In genomic region chr10:71268751-71269150, GRCh38 we compare ENCODE assay signal across 11 cellular contexts. TPM values are rescaled to one million over a fixed set of nuclear protein-coding genes. Genes with fewer than 3 reads are reported as not detected.
A peak's percentile ranks its signal among the peaks of the same experiment; 100 is the strongest.
DNase-seq lines count a peak whose midpoint lies in the region; ATAC-seq and TF ChIP-seq lines count a peak whose summit lies in the region.
"Had no signal": no experiment of that assay in that cellular context is flagged by ENCODE, and none has a peak within 500 bp of the region (broad histone marks: within the 10 kb centered on the region; RNA-seq: fewer than 3 reads in every experiment).

No MANE protein-coding gene starts in this region.

- peak overlapping the region; percentile 73 for H2AFZ ChIP-seq in IMR-90 (replicated peaks; ENCODE audit: low read length, poor library complexity)
- H2AFZ ChIP-seq in hepatocyte = no peak overlapping the region

- H3K4me2 ChIP-seq in IMR-90 (ENCODE audit: low read depth, low read length) (no peak overlapping the region), hepatocyte (no peak overlapping the region)

- H2BK120ac ChIP-seq in IMR-90 (ENCODE audit: low read depth, low read length) = peak overlapping the region; percentile 89

- H2BK15ac ChIP-seq in IMR-90 (ENCODE audit: low read depth, low read length) = peak overlapping the region; percentile 12; the same call in 2 of the 3 replicates

- no peaks in the 10 kb centered on the region for H3K9me2 ChIP-seq in hepatocyte (replicated peaks; ENCODE audit: insufficient read depth)

- H2AK9ac ChIP-seq in IMR-90 (replicated peaks; ENCODE audit: low read depth, low read length, poor library complexity) = peak overlapping the region; percentile 76

- H3K79me2 ChIP-seq in hepatocyte = peaks cover 5% of the 10 kb centered on the region

- peaks cover 0 to 10% of the 10 kb centered on the region in 2 experiments; a peak in 1 of 4 replicates for H3K79me1 ChIP-seq in IMR-90 (ENCODE audit: low read depth in 1 of 2, low read length in 2 of 2)

- H4K5ac ChIP-seq in IMR-90 (ENCODE audit: low read depth, low read length) = no peak overlapping the region; the same call in 1 of the 2 replicates

- H3K14ac ChIP-seq in IMR-90 (replicated peaks; ENCODE audit: low read depth, low read length) = peak overlapping the region; percentile 70; the same call in 1 of the 2 replicates

- CTCF ChIA-PET in IMR-90 (lab: Yijun Ruan, JAX) = interaction anchor here (0.8 to 1.4 kb wide), 2 partner anchors 13 to 23 kb away, joined by 3 to 4 read pairs; no protein-coding TSS in a partner anchor

- H3K23ac ChIP-seq in IMR-90 (ENCODE audit: low read depth, low read length) = peak overlapping the region; percentile 11; the same call in 1 of the 2 replicates

- no peak overlapping the region for H2BK5ac ChIP-seq in IMR-90 (ENCODE audit: low read depth, low read length, poor library complexity, severe bottlenecking)

- H4K8ac ChIP-seq in IMR-90 (ENCODE audit: low read depth in 2 of 2, low read length in 2 of 2) = peak overlapping the region in 1 of 2 experiments; percentile 41; a peak in 1 of 4 replicates

- peak overlapping the region; percentile 1; the same call in 1 of the 2 replicates for H3K27ac ChIP-seq in IMR-90 (ENCODE audit: insufficient read depth, low read length)
- H3K27ac ChIP-seq in colonic mucosa = no peak overlapping the region
- H3K27ac ChIP-seq in hepatocyte = peak overlapping the region; percentile 70
- peak overlapping the region in 1 of 2 donors; percentile 44 for H3K27ac ChIP-seq in testis
- H3K27ac ChIP-seq in ovary = no peak overlapping the region
- H3K27ac ChIP-seq: SJSA1, WERI-Rb-1 had no signal

- H3K4me3 ChIP-seq in IMR-90 (ENCODE audit: insufficient read depth, low read depth, low read length) (no peak overlapping the region), colonic mucosa (no peak overlapping the region), hepatocyte (no peak overlapping the region), testis (no peak overlapping the region), ovary (no peak overlapping the region)
- H3K4me3 ChIP-seq: SJSA1 had no signal

- H4K20me1 ChIP-seq in IMR-90 (ENCODE audit: insufficient read depth, low read length) (peaks cover 6% of the 10 kb centered on the region; the same call in 1 of the 2 replicates), hepatocyte (ENCODE audit: insufficient read depth, poor library complexity, severe bottlenecking) (no peaks in the 10 kb centered on the region)

- TF ChIP-seq RAD21 in IMR-90 (IDR thresholded peaks at IDR 0.05; ENCODE audit: low read length) = no peak

- no peak overlapping the region for H3K56ac ChIP-seq in IMR-90 (ENCODE audit: extremely low read depth, insufficient read depth, low read length)

- H3K27me3 ChIP-seq in IMR-90 (ENCODE audit: control insufficient read depth, insufficient read depth, low read length) (no peaks in the 10 kb centered on the region), colonic mucosa (no peaks in the 10 kb centered on the region), hepatocyte (no peaks in the 10 kb centered on the region), testis (no peaks in the 10 kb centered on the region), ovary (no peaks in the 10 kb centered on the region)

- dilution Hi-C loops in IMR-90 (cut with HindIII; ENCODE audit: low sequenced_read_pairs, unreplicated experiment) = no loop called here

- in situ Hi-C loops in IMR-90 (cut with MboI; ENCODE audit: low sequenced_read_pairs) = loop anchor here (5.0 kb wide), 1 partner anchor 56 kb away; the partner anchor contains the start of gene UNC5B

- H3K4ac ChIP-seq in IMR-90 (ENCODE audit: low read depth, low read length) = peak overlapping the region; percentile 39

- H4K91ac ChIP-seq in IMR-90 (ENCODE audit: insufficient read depth, low read depth, low read length) = peak overlapping the region; percentile 22

- peak; percentile 44 for DNase-seq in IMR-90
- no peak for DNase-seq in colonic mucosa
- no peak for DNase-seq in hepatocyte (ENCODE audit: low spot score)
- peak; percentile 86 for DNase-seq in testis
- no peak for DNase-seq in ovary
- DNase-seq in NCI-H510A (lab: John Stamatoyannopoulos, UW) = no peak
- no peak for DNase-seq in activated effector memory CD4-positive, alpha-beta T cell treated with Interleukin-2 at 50 U/mL for 16 hours
- DNase-seq: CD8-positive, alpha-beta memory T cell had no signal

- no peaks in the 10 kb centered on the region for H3K9me3 ChIP-seq in IMR-90 (ENCODE audit: control insufficient read depth, insufficient read depth, low read length)
- no peaks in the 10 kb centered on the region for H3K9me3 ChIP-seq in colonic mucosa
- H3K9me3 ChIP-seq in hepatocyte (ENCODE audit: low read depth) = no peaks in the 10 kb centered on the region
- H3K9me3 ChIP-seq in testis = no peaks in the 10 kb centered on the region
- no peaks in the 10 kb centered on the region for H3K9me3 ChIP-seq in ovary
- H3K9me3 ChIP-seq: SJSA1 had no signal

- no peak for TF ChIP-seq EP300 in ovary (IDR thresholded peaks at IDR 0.05)

- H3K36me3 ChIP-seq in IMR-90 (ENCODE audit: control insufficient read depth, insufficient read depth, low read length) (no peaks in the 10 kb centered on the region), colonic mucosa (no peaks in the 10 kb centered on the region), hepatocyte (replicated peaks; ENCODE audit: insufficient read depth, low read depth) (no peaks in the 10 kb centered on the region), testis (ENCODE audit: low read depth, missing control alignments) (no peaks in the 10 kb centered on the region), ovary (no peaks in the 10 kb centered on the region)
- H3K36me3 ChIP-seq: SJSA1, WERI-Rb-1 had no signal

- H2BK20ac ChIP-seq in IMR-90 (ENCODE audit: low read depth, low read length) = peak overlapping the region; percentile 57

- whole genome bisulfite sequencing in IMR-90 (ENCODE audit: extremely low coverage in 2 of 2, insufficient read length in 1 of 2), 2 experiments = 59% methylated on average over 7 of the region's 11 CpGs; no CpG with 5 or more reads in 1 of the 2 experiments
- 67% methylated on average over 11 of the region's 11 CpGs for WGBS in hepatocyte (ENCODE audit: low lambda C conversion rate, missing lambda C conversion rate)
- WGBS in testis, 2 donors = 46 to 100% methylated on average over 7 to 11 of the region's 11 CpGs
- WGBS in ovary, 3 donors = 51 to 72% (median 59%) methylated on average over 11 of the region's 11 CpGs

- no peak overlapping the region for H3K18ac ChIP-seq in IMR-90 (ENCODE audit: low read depth, low read length)

- H3K9ac ChIP-seq in IMR-90 (ENCODE audit: low read depth, low read length) (peak overlapping the region; percentile 8; the same call in 1 of the 2 replicates), colonic mucosa (ENCODE audit: low read depth in 2 of 2, low read length in 2 of 2) (no peak overlapping the region)

- 0 out of 2 replicates have a peak, but pooled peaks cover 5% of the 10 kb centered on the region for H3K9me1 ChIP-seq in IMR-90 (ENCODE audit: insufficient read depth, low read length)

- no peak for TF ChIP-seq POLR2A in IMR-90 (IDR thresholded peaks at IDR 0.05; ENCODE audit: low read depth, low read length)
- no peak for TF ChIP-seq POLR2A in testis (IDR thresholded peaks at IDR 0.05)
- no peak for TF ChIP-seq POLR2A in ovary (IDR thresholded peaks at IDR 0.05)

- no peak for ATAC-seq in IMR-90 (ENCODE audit: low read depth)
- ATAC-seq: sciatic nerve had no signal

- POLR2A ChIA-PET in IMR-90 (lab: Charles Lee; ENCODE audit: unreplicated experiment) = no interaction called here

- no TSS peak for BruUV-seq in IMR-90 (replicated peaks; lab: Mats Ljungman, UMichigan)

- intact Hi-C loops in IMR-90 (cut with micrococcal nuclease) = loop anchor here (1.0 to 5.0 kb wide), 2 partner anchors 56 to 341 kb away; partner anchors contain the start of gene UNC5B
- intact Hi-C loops in colonic mucosa (cut with DNase I) = loop anchor here (5.0 kb wide), 1 partner anchor 51 kb away; no protein-coding TSS in a partner anchor
- intact Hi-C loops in testis (cut with DNase I; ENCODE audit: low total_unique reads) = loop anchor here (10.0 kb wide), 1 partner anchor 54 kb away; the partner anchor contains the start of gene UNC5B
- intact Hi-C loops in ovary (cut with DNase I) = loop anchor here in 2 of 4 donors (10.0 kb wide), 1 partner anchor 54 kb away; the partner anchor contains the start of gene UNC5B (in 2 of the 2)

- H2AK5ac ChIP-seq in IMR-90 (ENCODE audit: low read depth, low read length) = peak overlapping the region; percentile 46

- TF ChIP-seq CTCF in IMR-90 (conservative IDR thresholded peaks at IDR 0.05; ENCODE audit: low read depth, low read length) (no peak), colonic mucosa (IDR thresholded peaks at IDR 0.05) (peak; percentile 2), hepatocyte (IDR thresholded peaks at IDR 0.05; ENCODE audit: poor library complexity) (no peak), testis (IDR thresholded peaks at IDR 0.05) (no peak), ovary (IDR thresholded peaks at IDR 0.05) (no peak)

- H3K4me1 ChIP-seq in IMR-90 (ENCODE audit: control insufficient read depth, insufficient read depth, low read length) (peaks cover 34% of the 10 kb centered on the region), colonic mucosa (no peaks in the 10 kb centered on the region), hepatocyte (ENCODE audit: insufficient read depth) (peaks cover 39% of the 10 kb centered on the region), testis (peaks cover 28% of the 10 kb centered on the region), ovary (ENCODE audit: insufficient read depth) (peaks cover 5% of the 10 kb centered on the region)

TF ChIP-seq in IMR-90, 13 proteins besides CTCF, POLR2A, EP300 and RAD21 (continues in another document):
- TF ChIP-seq CEBPB (IDR thresholded peaks at IDR 0.05; ENCODE audit: low read depth, low read length) (no peak), NFE2L2 (IDR thresholded peaks at IDR 0.05; ENCODE audit: low read depth, low read length) (no peak)

RNA-seq across cellular contexts. Expression of gene SLC29A3, which starts 50.3 kb away (rescaled TPM):
- total RNA-seq in IMR-90 (2012; rRNA removed) = 0.72 and 0.83 TPM in 2 replicates
- 3.0 and 3.8 TPM in 2 replicates for polyA plus RNA-seq in IMR-90 (2012; rRNA removed)
- polyA plus RNA-seq in IMR-90 (2012; cell fraction: cytosol; rRNA removed) = 0.79 and 3.2 TPM in 2 replicates
- polyA plus RNA-seq in IMR-90 (2012; cell fraction: nucleus; rRNA removed; ENCODE audit: low replicate concordance) = 1.6 and 2.4 TPM in 2 replicates
- total RNA-seq in colonic mucosa = 1 to 10 TPM; 3.8 to 6.5 TPM
- total RNA-seq in hepatocyte = 8.4 and 11.4 TPM in 2 replicates
- polyA plus RNA-seq in hepatocyte = 11.3 and 12.0 TPM in 2 replicates
- 10 to 100 TPM; 10.7 to 14.0 TPM for total RNA-seq in testis
- 12.7 TPM for polyA plus RNA-seq in testis (ENCODE audit: insufficient read depth, low read depth, low replicate concordance)
- total RNA-seq in ovary = 10 to 100 TPM; 10.1 to 18.3 (median 15.5) TPM
- 10 to 100 TPM; 13.1 to 16.6 TPM for polyA plus RNA-seq in ovary

RNA-seq across cellular contexts. Expression of gene UNC5B, which starts 56.4 kb away (rescaled TPM):
- total RNA-seq in IMR-90 (2012; rRNA removed) (1.4 and 1.6 TPM in 2 replicates), colonic mucosa (10 to 100 TPM; 18.4 to 18.5 TPM), hepatocyte (12.4 and 15.5 TPM in 2 replicates), testis (10 to 100 TPM; 24.4 to 44.4 TPM), ovary (10 to 100 TPM in 1 of 7 donors, 1 to 10 TPM in 6; 3.7 to 48.0 (median 6.8) TPM)
- polyA plus RNA-seq in IMR-90 (2012; rRNA removed) (4.2 and 4.4 TPM in 2 replicates), hepatocyte (10.9 and 12.7 TPM in 2 replicates), testis (ENCODE audit: insufficient read depth, low read depth, low replicate concordance) (14.8 TPM), ovary (1 to 10 TPM; 2.7 to 4.2 TPM)
- 3.2 and 6.3 TPM in 2 replicates for polyA plus RNA-seq in IMR-90 (2012; cell fraction: cytosol; rRNA removed)
- 6.9 and 11.9 TPM in 2 replicates for polyA plus RNA-seq in IMR-90 (2012; cell fraction: nucleus; rRNA removed; ENCODE audit: low replicate concordance)

Comparison
In these comparisons a context has a peak if more than half of its experiments do, and no peak if none do; other contexts are left out.
1. DNase-seq: peak in IMR-90 (single experiment) and testis (single experiment); none in colonic mucosa (single experiment), hepatocyte (single experiment), ovary (0 of 5), NCI-H510A (single experiment) and activated effector memory CD4-positive, alpha-beta T cell treated with Interleukin-2 at 50 U/mL for 16 hours (single experiment).
2. H3K27ac ChIP-seq: peak in IMR-90 (single experiment) and hepatocyte (single experiment); none in colonic mucosa (single experiment) and ovary (0 of 2).